In the genomic region with DNA sequence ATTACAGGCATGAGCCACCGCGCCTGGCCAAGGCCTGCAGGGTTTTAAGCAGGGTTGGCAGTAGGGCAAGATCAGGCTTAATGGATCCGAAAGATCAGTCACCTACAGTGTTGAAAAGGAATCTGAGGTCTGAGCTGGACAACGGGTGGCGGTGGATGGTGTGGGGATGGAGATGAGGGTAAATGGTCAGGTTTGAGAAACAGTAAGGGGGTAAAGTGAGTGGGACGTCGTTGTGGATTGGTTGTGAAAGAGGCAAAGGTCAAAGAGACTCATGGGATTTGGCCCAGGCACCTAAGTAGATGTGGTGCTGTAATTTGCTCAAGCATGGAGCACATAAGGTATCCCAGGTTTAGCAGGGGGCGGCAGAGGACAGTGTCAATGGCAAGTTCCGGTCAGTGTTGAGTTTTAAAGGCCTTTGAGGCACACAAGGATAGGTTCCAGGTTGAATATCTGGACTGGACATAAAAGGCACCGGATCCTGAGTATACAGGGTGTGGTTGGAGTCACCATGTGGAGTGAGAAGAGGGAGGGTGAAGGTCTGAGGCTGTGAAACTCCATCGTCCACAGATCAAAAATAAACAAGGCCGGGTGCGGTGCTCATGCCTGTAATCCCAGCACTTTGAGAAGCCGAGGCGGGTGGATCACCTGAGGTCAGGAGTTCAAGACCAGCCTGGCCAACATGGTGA, we compare ENCODE assay signal across 13 cellular contexts. TPM values are rescaled to one million over a fixed set of nuclear protein-coding genes. Genes with fewer than 3 reads are reported as not detected.
DNase-seq lines count a peak whose midpoint lies in the region; ATAC-seq, FAIRE-seq and TF ChIP-seq lines count a peak whose summit lies in the region.
"Had no signal": no experiment of that assay in that cellular context is flagged by ENCODE, and none has a peak within 500 bp of the region (broad histone marks: within the 10 kb centered on the region; RNA-seq: fewer than 3 reads in every experiment).

No MANE protein-coding gene starts in this region.

- intact Hi-C loops in prostate gland (cut with DNase I), result no loop called here

- H3K4me3 ChIP-seq in iPS-15b (ENCODE audit: low read depth, low read length) (no peak overlapping the region), prostate gland (no peak overlapping the region)

- H3K27ac ChIP-seq in prostate gland, result peak overlapping the region; percentile 89 to 91
- H3K27ac ChIP-seq: 22Rv1 had no signal

- WGBS in prostate gland, result 74% methylated on average over 15 of the region's 15 CpGs

- TF ChIP-seq CTCF in prostate gland (IDR thresholded peaks at IDR 0.05), result no peak

- H3K9me3 Mint-ChIP-seq in T-helper 1 cell treated with Interleukin-12 subunit alpha and Interleukin-12 subunit beta and Interleukin-4 antibody, amounts not matched to agents 30 μg/mL and 1 μg/mL, for 36 hours, result no peaks in the 10 kb centered on the region

- H3K27ac Mint-ChIP-seq in T-helper 1 cell treated with Interleukin-12 subunit alpha and Interleukin-12 subunit beta and Interleukin-4 antibody, amounts not matched to agents 30 μg/mL and 1 μg/mL, for 36 hours, result peak overlapping the region; percentile 66

- peak overlapping the region; percentile 16 for H3K9ac ChIP-seq in iPS-15b (ENCODE audit: low read depth, low read length)

- no peak for DNase-seq in T-helper 1 cell
- peak; percentile 79 for DNase-seq in SW480 (ENCODE audit: low spot score)
- DNase-seq in prostate gland (ENCODE audit: low spot score), result peak; percentile 42
- no peak for DNase-seq in RCC 7860 (ENCODE audit: low spot score)
- DNase-seq in NCI-H2227 (lab: John Stamatoyannopoulos, UW; ENCODE audit: unreplicated experiment), result no peak
- DNase-seq: NCI-H1417 treated with DMSO at 0.1 percent for 48 hours had no signal

- H3K4me1 ChIP-seq in iPS-15b (ENCODE audit: control insufficient read depth, insufficient read depth, low read length), result peaks cover 17% of the 10 kb centered on the region
- peaks cover 3% of the 10 kb centered on the region for H3K4me1 ChIP-seq in prostate gland (replicated peaks)

- FAIRE-seq in RCC 7860 (lab: Jason Lieb, UNC), result no peak

- TF ChIP-seq POLR2A in prostate gland (IDR thresholded peaks at IDR 0.05), result no peak

- ATAC-seq in GM21447 (IDR thresholded peaks at IDR 0.05; ENCODE audit: unreplicated experiment), result no peak

- peaks cover 28% of the 10 kb centered on the region for H3K4me1 Mint-ChIP-seq in T-helper 1 cell treated with Interleukin-12 subunit alpha and Interleukin-12 subunit beta and Interleukin-4 antibody, amounts not matched to agents 30 μg/mL and 1 μg/mL, for 36 hours (ENCODE audit: low read depth)

- H3K36me3 ChIP-seq in iPS-15b (ENCODE audit: control insufficient read depth, insufficient read depth, low read length) (no peaks in the 10 kb centered on the region), prostate gland (no peaks in the 10 kb centered on the region)
- H3K36me3 ChIP-seq: esophagus muscularis mucosa had no signal

- H3K27me3 ChIP-seq in iPS-15b (ENCODE audit: control insufficient read depth, insufficient read depth, low read length) (no peaks in the 10 kb centered on the region), prostate gland (replicated peaks; ENCODE audit: insufficient read depth) (no peaks in the 10 kb centered on the region)
- H3K27me3 ChIP-seq: testis had no signal

- no peaks in the 10 kb centered on the region for H3K9me3 ChIP-seq in iPS-15b (ENCODE audit: control insufficient read depth, insufficient read depth, low read length)
- H3K9me3 ChIP-seq in prostate gland, result no peaks in the 10 kb centered on the region
- H3K9me3 ChIP-seq: esophagus muscularis mucosa, HAP-1, testis had no signal

- no peaks in the 10 kb centered on the region for H3K36me3 Mint-ChIP-seq in T-helper 1 cell treated with Interleukin-12 subunit alpha and Interleukin-12 subunit beta and Interleukin-4 antibody, amounts not matched to agents 30 μg/mL and 1 μg/mL, for 36 hours (ENCODE audit: low read depth)

- peak overlapping the region; percentile 45 for H3K4me3 Mint-ChIP-seq in T-helper 1 cell treated with Interleukin-12 subunit alpha and Interleukin-12 subunit beta and Interleukin-4 antibody, amounts not matched to agents 30 μg/mL and 1 μg/mL, for 36 hours

- H3K27me3 Mint-ChIP-seq in T-helper 1 cell treated with Interleukin-12 subunit alpha and Interleukin-12 subunit beta and Interleukin-4 antibody, amounts not matched to agents 30 μg/mL and 1 μg/mL, for 36 hours (ENCODE audit: low read depth), result no peaks in the 10 kb centered on the region

RNA-seq across cellular contexts. Expression of gene SLC16A5, which starts 1.1 kb away (rescaled TPM):
- total RNA-seq in prostate gland, result 10 to 100 TPM; 65.0 to 66.4 TPM

RNA-seq across cellular contexts. Expression of gene ARMC7, which starts 23.1 kb away (rescaled TPM):
- total RNA-seq in prostate gland, result 10 to 100 TPM; 13.6 to 15.1 TPM

RNA-seq across cellular contexts. Expression of gene KCTD2, which starts 39.6 kb away (rescaled TPM):
- total RNA-seq in prostate gland, result 100 to 1,000 TPM in 1 of 2 donors, 10 to 100 TPM in 1; 24.4 to 104 TPM

RNA-seq across cellular contexts. Expression of gene ATP5PD, which starts 39.9 kb away (rescaled TPM):
- total RNA-seq in prostate gland, result 100 to 1,000 TPM; 116 to 201 TPM

RNA-seq across cellular contexts. Expression of gene NT5C, which starts 44.9 kb away (rescaled TPM):
- total RNA-seq in prostate gland, result 100 to 1,000 TPM; 120 to 166 TPM

Comparison
In these comparisons a context has a peak if more than half of its experiments do, and no peak if none do; other contexts are left out.
1. DNase-seq: peak in SW480 (single experiment) and prostate gland (single experiment); none in T-helper 1 cell (0 of 5), RCC 7860 (single experiment) and NCI-H2227 (single experiment).